In the genomic region with DNA sequence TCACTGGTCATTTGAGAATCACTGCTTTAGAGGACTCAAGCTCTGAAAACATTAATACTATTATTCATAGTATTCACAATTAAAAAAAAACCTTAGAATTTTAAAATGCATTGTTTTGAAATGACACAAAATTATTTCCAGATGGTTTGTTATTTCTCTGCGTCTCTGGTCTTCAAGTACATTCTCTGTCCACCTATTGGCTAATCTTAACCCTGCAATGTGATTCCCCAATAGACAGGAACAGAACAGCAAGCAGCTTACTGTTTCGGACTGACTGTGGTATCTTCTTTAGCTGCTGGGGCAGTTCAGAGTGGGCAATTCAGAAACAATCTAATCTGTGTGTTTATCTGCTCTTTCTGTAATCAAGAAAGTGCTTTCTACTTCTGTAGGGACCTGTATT, we compare ENCODE assay signal across 18 cellular contexts.
DNase-seq lines count a peak whose midpoint lies in the region; TF ChIP-seq lines count a peak whose summit lies in the region.
"Had no signal": no experiment of that assay in that cellular context is flagged by ENCODE, and none has a peak within 500 bp of the region (broad histone marks: within the 10 kb centered on the region; RNA-seq: fewer than 3 reads in every experiment).

No MANE protein-coding gene starts in this region.

- H3K4me1 ChIP-seq in skeletal muscle satellite cell (ENCODE audit: control insufficient read depth, insufficient read depth, low read length) = no peaks in the 10 kb centered on the region
- H3K4me1 ChIP-seq: right lobe of liver had no signal

- no peak for TF ChIP-seq CTCF in fibroblast of mammary gland (conservative IDR thresholded peaks at IDR 0.05; ENCODE audit: control insufficient read depth, insufficient read depth, low read depth, low read length)

- DNase-seq in ELR (ENCODE audit: low read depth) = peak; percentile 33
- DNase-seq in NCI-H82 treated with DMSO at 0.1 percent for 48 hours (lab: John Stamatoyannopoulos, UW; ENCODE audit: unreplicated experiment) = peak; percentile 58
- peak; percentile 95 for DNase-seq in fibroblast of mammary gland (ENCODE audit: low read depth)
- DNase-seq in stimulated activated CD4-positive, alpha-beta T cell treated with anti-CD3 and anti-CD28 coated beads, Interleukin-15, amount 100 ng/mL, for 24 hours = no peak
- DNase-seq in T-helper 1 cell = no peak
- no peak for DNase-seq in iPS-NIHi11 (ENCODE audit: low spot score)
- DNase-seq: activated CD4-positive, alpha-beta T cell treated with anti-CD3 and anti-CD28 coated beads, Interleukin-2, amount 10 ng/mL, durations not matched to agents 24 days and 14 days; activated CD8-positive, alpha-beta memory T cell treated with anti-CD3 and anti-CD28 coated beads, Interleukin-2, amount 50 U/mL, for 48 hours; activated effector memory CD4-positive, alpha-beta T cell treated with Interleukin-2 at 50 U/mL for 16 hours; CD8-positive, alpha-beta memory T cell; cortex of kidney; naive thymus-derived CD8-positive, alpha-beta T cell; NCI-H2171 treated with DMSO at 0.1 percent for 48 hours; right lobe of liver; SHP77; stimulated activated CD4-positive, alpha-beta T cell treated with anti-CD3 and anti-CD28 coated beads, Interleukin-1b, Interleukin-23, amount 100 ng/mL, for 48 hours had no signal

- H3K27me3 ChIP-seq in skeletal muscle satellite cell (ENCODE audit: control insufficient read depth, insufficient read depth, low read length) = no peaks in the 10 kb centered on the region
- H3K27me3 ChIP-seq: right lobe of liver had no signal

- no peak overlapping the region for H3K9ac ChIP-seq in skeletal muscle satellite cell (ENCODE audit: low read depth, low read length)

- H3K9me3 ChIP-seq in skeletal muscle satellite cell (replicated peaks; ENCODE audit: low read length) = no peaks in the 10 kb centered on the region
- H3K9me3 ChIP-seq: right lobe of liver, thoracic aorta had no signal

- H3K4me2 ChIP-seq in skeletal muscle satellite cell (ENCODE audit: low read length) = peak overlapping the region; percentile 42

- H3K4me3 ChIP-seq in fibroblast of mammary gland (ENCODE audit: control insufficient read depth, low read depth, low read length) (no peak overlapping the region), skeletal muscle satellite cell (ENCODE audit: low read length) (no peak overlapping the region)
- H3K4me3 ChIP-seq: right lobe of liver, thoracic aorta had no signal

- H3K36me3 ChIP-seq in skeletal muscle satellite cell (ENCODE audit: insufficient read depth, low read length) = no peaks in the 10 kb centered on the region
- H3K36me3 ChIP-seq: right lobe of liver, thoracic aorta had no signal

Comparison
In these comparisons a context has a peak if more than half of its experiments do, and no peak if none do; other contexts are left out.
1. DNase-seq: peak in ELR (single experiment), NCI-H82 treated with DMSO at 0.1 percent for 48 hours (single experiment) and fibroblast of mammary gland (single experiment); none in stimulated activated CD4-positive, alpha-beta T cell treated with anti-CD3 and anti-CD28 coated beads, Interleukin-15, amount 100 ng/mL, for 24 hours (single experiment), T-helper 1 cell (0 of 5) and iPS-NIHi11 (single experiment).